Comparison of ENCODE assay signal across 12 cellular contexts in genomic region chr2:168726375-168726774, GRCh38.
"Had no signal": no experiment of that assay in that cellular context is flagged by ENCODE, and none has a peak within 500 bp of the region (broad histone marks: within the 10 kb centered on the region; RNA-seq: fewer than 3 reads in every experiment).

No MANE protein-coding gene starts in this region.

- H3K4me3 Mint-ChIP-seq: activated CD4-positive, alpha-beta T cell treated with anti-CD3 and anti-CD28 coated beads, Interleukin-2, amount 10 ng/mL, durations not matched to agents 24 days and 14 days; activated naive CD4-positive, alpha-beta T cell treated with anti-CD3 and anti-CD28 coated beads for 36 hours; natural killer cell treated with Interleukin-12 subunit alpha and Interleukin-12 subunit beta and Interleukin-15 and Interleukin-18, amount 100 ng/mL, for 72 hours had no signal

- DNase-seq: activated CD4-positive, alpha-beta T cell treated with anti-CD3 and anti-CD28 coated beads, Interleukin-2, amount 10 ng/mL, durations not matched to agents 24 days and 14 days; activated naive CD4-positive, alpha-beta T cell treated with anti-CD3 and anti-CD28 coated beads for 36 hours; foreskin melanocyte; heart left ventricle; left ventricle myocardium inferior; mesenchymal stem cell; nucleus accumbens; right cardiac atrium; tibial artery; uterus had no signal

- H3K27ac Mint-ChIP-seq: activated CD4-positive, alpha-beta T cell treated with anti-CD3 and anti-CD28 coated beads, Interleukin-2, amount 10 ng/mL, durations not matched to agents 24 days and 14 days; activated naive CD4-positive, alpha-beta T cell treated with anti-CD3 and anti-CD28 coated beads for 36 hours; natural killer cell treated with Interleukin-12 subunit alpha and Interleukin-12 subunit beta and Interleukin-15 and Interleukin-18, amount 100 ng/mL, for 72 hours; progenitor cell of endocrine pancreas had no signal

- H3K27me3 Mint-ChIP-seq: activated CD4-positive, alpha-beta T cell treated with anti-CD3 and anti-CD28 coated beads, Interleukin-2, amount 10 ng/mL, durations not matched to agents 24 days and 14 days; natural killer cell treated with Interleukin-12 subunit alpha and Interleukin-12 subunit beta and Interleukin-15 and Interleukin-18, amount 100 ng/mL, for 72 hours; progenitor cell of endocrine pancreas had no signal

- ATAC-seq: heart left ventricle; natural killer cell treated with Interleukin-12 subunit alpha and Interleukin-12 subunit beta and Interleukin-15 and Interleukin-18, amount 100 ng/mL, for 72 hours; right cardiac atrium had no signal

- H3K9me3 Mint-ChIP-seq: activated CD4-positive, alpha-beta T cell treated with anti-CD3 and anti-CD28 coated beads, Interleukin-2, amount 10 ng/mL, durations not matched to agents 24 days and 14 days; activated naive CD4-positive, alpha-beta T cell treated with anti-CD3 and anti-CD28 coated beads for 36 hours; natural killer cell treated with Interleukin-12 subunit alpha and Interleukin-12 subunit beta and Interleukin-15 and Interleukin-18, amount 100 ng/mL, for 72 hours had no signal

- H3K4me1 Mint-ChIP-seq: activated CD4-positive, alpha-beta T cell treated with anti-CD3 and anti-CD28 coated beads, Interleukin-2, amount 10 ng/mL, durations not matched to agents 24 days and 14 days had no signal
